Comparison of ENCODE assay signal across 11 cellular contexts in genomic region chr6:68777956-68778355, GRCh38.
DNase-seq lines count a peak whose midpoint lies in the region; ATAC-seq and TF ChIP-seq lines count a peak whose summit lies in the region.
"Had no signal": no experiment of that assay in that cellular context is flagged by ENCODE, and none has a peak within 500 bp of the region (broad histone marks: within the 10 kb centered on the region; RNA-seq: fewer than 3 reads in every experiment).

No MANE protein-coding gene starts in this region.

- ATAC-seq in HG03139 (IDR thresholded peaks at IDR 0.05; ENCODE audit: unreplicated experiment) (no peak), GM21529 (IDR thresholded peaks at IDR 0.05; ENCODE audit: unreplicated experiment) (no peak)

- TF ChIP-seq CTCF in coronary artery (IDR thresholded peaks at IDR 0.05) = no peak

- DNase-seq in LHCN-M2 (ENCODE audit: low read depth) (peak; percentile 14), NCI-H748 (lab: John Stamatoyannopoulos, UW; ENCODE audit: unreplicated experiment) (peak; percentile 81), coronary artery (ENCODE audit: low spot score) (no peak), putamen (ENCODE audit: low spot score) (peak; percentile 77), NCI-H146 treated with DMSO at 0.1 percent for 48 hours (lab: John Stamatoyannopoulos, UW; ENCODE audit: unreplicated experiment) (no peak), ureter (ENCODE audit: low spot score) (no peak)
- DNase-seq: activated naive CD4-positive, alpha-beta T cell treated with Interleukin-2 at 50 U/mL for 16 hours; stimulated activated CD4-positive, alpha-beta T cell treated with anti-CD3 and anti-CD28 coated beads, Interleukin-15, amount 100 ng/mL, for 24 hours had no signal

- H3K4me3 ChIP-seq in coronary artery = peak overlapping the region; percentile 23
- H3K4me3 ChIP-seq: suprapubic skin had no signal

- no peak overlapping the region for H3K27ac ChIP-seq in coronary artery
- H3K27ac ChIP-seq: suprapubic skin had no signal

Comparison
In these comparisons a context has a peak if more than half of its experiments do, and no peak if none do; other contexts are left out.
1. DNase-seq: peak in LHCN-M2 (single experiment), NCI-H748 (single experiment) and putamen (single experiment); none in coronary artery (single experiment), NCI-H146 treated with DMSO at 0.1 percent for 48 hours (single experiment) and ureter (single experiment).